ENCODE assay signal across 13 cellular contexts in the genomic region with DNA sequence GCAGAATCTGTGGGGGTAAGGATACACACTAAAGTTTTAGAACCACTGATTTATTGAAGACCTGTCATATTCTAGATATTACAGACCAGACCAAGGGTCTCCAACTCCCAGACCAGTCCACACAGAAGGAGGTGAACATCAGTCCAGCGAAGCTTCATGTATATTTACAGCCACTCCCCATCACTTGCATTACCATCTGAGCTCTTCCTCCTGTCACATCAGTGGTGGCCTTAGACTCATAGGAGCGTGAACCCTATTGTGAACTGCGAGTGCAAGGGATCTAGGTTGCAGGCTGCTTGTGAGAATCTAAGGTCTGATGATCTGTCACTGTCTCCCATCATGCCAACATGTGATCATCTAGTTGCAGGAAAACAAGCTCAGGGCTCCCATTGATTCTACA. TPM values are rescaled to one million over a fixed set of nuclear protein-coding genes. Genes with fewer than 3 reads are reported as not detected.
DNase-seq lines count a peak whose midpoint lies in the region; ATAC-seq and TF ChIP-seq lines count a peak whose summit lies in the region.
"Had no signal": no experiment of that assay in that cellular context is flagged by ENCODE, and none has a peak within 500 bp of the region (broad histone marks: within the 10 kb centered on the region; RNA-seq: fewer than 3 reads in every experiment).

No MANE protein-coding gene starts in this region.

- ATAC-seq in naive thymus-derived CD8-positive, alpha-beta T cell: no peak
- ATAC-seq: A549 had no signal

- H3K4me1 ChIP-seq in HEK293 (ENCODE audit: control insufficient read depth, insufficient read depth, low read length) (peaks cover 6% of the 10 kb centered on the region; the same call in 1 of the 2 replicates), tibial nerve (peaks cover 0 to 11% (median 9%) of the 10 kb centered on the region in 4 donors)
- H3K4me1 ChIP-seq: Caco-2 had no signal

- H3K27ac ChIP-seq in HEK293 (ENCODE audit: extremely low read depth, low read depth, low read length): no peak overlapping the region
- H3K27ac ChIP-seq in tibial nerve: no peak overlapping the region
- H3K27ac ChIP-seq: 22Rv1, A549, C4-2B had no signal

- H3K27ac Mint-ChIP-seq in activated CD4-positive, alpha-beta T cell treated with anti-CD3 and anti-CD28 coated beads, Interleukin-2, amount 10 ng/mL, durations not matched to agents 24 days and 14 days: no peak overlapping the region
- H3K27ac Mint-ChIP-seq in naive thymus-derived CD8-positive, alpha-beta T cell: peak overlapping the region in 7 of 10 donors; percentile 2 to 59 (median 35)
- H3K27ac Mint-ChIP-seq: H9 had no signal

- no peaks in the 10 kb centered on the region for H3K27me3 ChIP-seq in tibial nerve

- H3K4me3 ChIP-seq in HEK293 (ENCODE audit: low read depth, low read length) (no peak overlapping the region), tibial nerve (no peak overlapping the region)
- H3K4me3 ChIP-seq: A549 had no signal

- H3K4me1 Mint-ChIP-seq in activated CD4-positive, alpha-beta T cell treated with anti-CD3 and anti-CD28 coated beads, Interleukin-2, amount 10 ng/mL, durations not matched to agents 24 days and 14 days: peaks cover 9% of the 10 kb centered on the region
- H3K4me1 Mint-ChIP-seq in naive thymus-derived CD8-positive, alpha-beta T cell: peaks cover 7 to 18% (median 17%) of the 10 kb centered on the region in 4 donors

- WGBS in tibial nerve, 2 donors: 86 to 88% methylated on average over 3 of the region's 3 CpGs

- POLR2A ChIA-PET in HEK293 (lab: Yijun Ruan, JAX): no interaction called here
- POLR2A ChIA-PET in naive thymus-derived CD8-positive, alpha-beta T cell (lab: Charles Lee): no interaction called here

- intact Hi-C loops in activated CD4-positive, alpha-beta T cell treated with anti-CD3 and anti-CD28 coated beads, Interleukin-2, amount 10 ng/mL, durations not matched to agents 24 days and 14 days (cut with micrococcal nuclease): no loop called here

- TF ChIP-seq EP300 in tibial nerve (IDR thresholded peaks at IDR 0.05): no peak

- CTCF ChIA-PET in HEK293 (lab: Yijun Ruan, JAX): no interaction called here

- TF ChIP-seq POLR2A in tibial nerve (IDR thresholded peaks at IDR 0.05): no peak

- H3K36me3 ChIP-seq in HEK293 (ENCODE audit: control insufficient read depth in 2 of 2, insufficient read depth in 1 of 2, low read length in 2 of 2) (no peaks in the 10 kb centered on the region), tibial nerve (no peaks in the 10 kb centered on the region)

- no peaks in the 10 kb centered on the region for H3K9me3 Mint-ChIP-seq in activated CD4-positive, alpha-beta T cell treated with anti-CD3 and anti-CD28 coated beads, Interleukin-2, amount 10 ng/mL, durations not matched to agents 24 days and 14 days
- H3K9me3 Mint-ChIP-seq in naive thymus-derived CD8-positive, alpha-beta T cell: no peaks in the 10 kb centered on the region
- H3K9me3 Mint-ChIP-seq: H9 had no signal

- DNase-seq in activated CD4-positive, alpha-beta T cell treated with anti-CD3 and anti-CD28 coated beads, Interleukin-2, amount 10 ng/mL, durations not matched to agents 24 days and 14 days: peak; percentile 51
- DNase-seq in activated CD4-positive, alpha-beta T cell treated with anti-CD3 and anti-CD28 coated beads for 1 hour: no peak
- DNase-seq in naive thymus-derived CD8-positive, alpha-beta T cell: no peak
- no peak for DNase-seq in GF-D8 (lab: John Stamatoyannopoulos, UW)
- DNase-seq in tibial nerve (ENCODE audit: low spot score in 2 of 2): no peak
- DNase-seq in medulla oblongata (ENCODE audit: extremely low spot score): no peak
- DNase-seq: AML-193, Caco-2, H9 had no signal

- TF ChIP-seq CTCF in HEK293 (tag by site-specific recombination; IDR thresholded peaks at IDR 0.05) (no peak), tibial nerve (IDR thresholded peaks at IDR 0.05) (no peak)

- peaks cover 2% of the 10 kb centered on the region for H3K27me3 Mint-ChIP-seq in activated CD4-positive, alpha-beta T cell treated with anti-CD3 and anti-CD28 coated beads, Interleukin-2, amount 10 ng/mL, durations not matched to agents 24 days and 14 days
- peaks cover 0 to under 1% (median 0%) of the 10 kb centered on the region in 5 donors for H3K27me3 Mint-ChIP-seq in naive thymus-derived CD8-positive, alpha-beta T cell

- H3K4me3 Mint-ChIP-seq in activated CD4-positive, alpha-beta T cell treated with anti-CD3 and anti-CD28 coated beads, Interleukin-2, amount 10 ng/mL, durations not matched to agents 24 days and 14 days: no peak overlapping the region
- no peak overlapping the region for H3K4me3 Mint-ChIP-seq in naive thymus-derived CD8-positive, alpha-beta T cell
- H3K4me3 Mint-ChIP-seq: H9 had no signal

- peaks cover 2% of the 10 kb centered on the region for H3K36me3 Mint-ChIP-seq in activated CD4-positive, alpha-beta T cell treated with anti-CD3 and anti-CD28 coated beads, Interleukin-2, amount 10 ng/mL, durations not matched to agents 24 days and 14 days (ENCODE audit: low read depth)
- peaks cover 0 to under 1% (median 0%) of the 10 kb centered on the region in 3 donors for H3K36me3 Mint-ChIP-seq in naive thymus-derived CD8-positive, alpha-beta T cell

- H3K9me3 ChIP-seq in HEK293 (ENCODE audit: control insufficient read depth, insufficient read depth, low read depth, low read length) (no peaks in the 10 kb centered on the region), tibial nerve (no peaks in the 10 kb centered on the region)
- H3K9me3 ChIP-seq: A549, Caco-2 had no signal

TF ChIP-seq in HEK293, 187 proteins besides CTCF, POLR2A, EP300 and RAD21:
- TF ChIP-seq GLIS2 (tag by site-specific recombination; IDR thresholded peaks at IDR 0.05) (no peak), ZNF610 (tag by site-specific recombination; IDR thresholded peaks at IDR 0.05; ENCODE audit: borderline replicate concordance) (peak; percentile 97)

RNA-seq across cellular contexts. Expression of a gene that starts 5.0 kb away (rescaled TPM):
- 267 TPM in 2 replicates for total RNA-seq in activated CD4-positive, alpha-beta T cell treated with anti-CD3 and anti-CD28 coated beads, Interleukin-2, amount 10 ng/mL, durations not matched to agents 24 days and 14 days
- total RNA-seq in naive thymus-derived CD8-positive, alpha-beta T cell: 100 to 1,000 TPM; 270 to 277 TPM
- polyA plus RNA-seq in naive thymus-derived CD8-positive, alpha-beta T cell: 100 to 1,000 TPM; 119 to 127 (median 125) TPM
- total RNA-seq in tibial nerve: 100 to 1,000 TPM; 108 to 252 (median 151) TPM

RNA-seq across cellular contexts. Expression of a gene that starts 44.5 kb away (rescaled TPM):
- total RNA-seq in activated CD4-positive, alpha-beta T cell treated with anti-CD3 and anti-CD28 coated beads, Interleukin-2, amount 10 ng/mL, durations not matched to agents 24 days and 14 days: 24.4 and 24.6 TPM in 2 replicates
- total RNA-seq in naive thymus-derived CD8-positive, alpha-beta T cell: 1 to 10 TPM; 3.5 to 4.3 TPM
- polyA plus RNA-seq in naive thymus-derived CD8-positive, alpha-beta T cell: 1 to 10 TPM in 1 of 3 donors, under 1 TPM in 2; 0.13 to 1.0 (median 0.78) TPM
- 1 to 10 TPM in 1 of 4 donors, under 1 TPM in 2, not detected in 1; 0.30 to 4.7 (median 0.84) TPM for total RNA-seq in tibial nerve
